24 cellular contexts compared by ENCODE assay signal in the genomic region with DNA sequence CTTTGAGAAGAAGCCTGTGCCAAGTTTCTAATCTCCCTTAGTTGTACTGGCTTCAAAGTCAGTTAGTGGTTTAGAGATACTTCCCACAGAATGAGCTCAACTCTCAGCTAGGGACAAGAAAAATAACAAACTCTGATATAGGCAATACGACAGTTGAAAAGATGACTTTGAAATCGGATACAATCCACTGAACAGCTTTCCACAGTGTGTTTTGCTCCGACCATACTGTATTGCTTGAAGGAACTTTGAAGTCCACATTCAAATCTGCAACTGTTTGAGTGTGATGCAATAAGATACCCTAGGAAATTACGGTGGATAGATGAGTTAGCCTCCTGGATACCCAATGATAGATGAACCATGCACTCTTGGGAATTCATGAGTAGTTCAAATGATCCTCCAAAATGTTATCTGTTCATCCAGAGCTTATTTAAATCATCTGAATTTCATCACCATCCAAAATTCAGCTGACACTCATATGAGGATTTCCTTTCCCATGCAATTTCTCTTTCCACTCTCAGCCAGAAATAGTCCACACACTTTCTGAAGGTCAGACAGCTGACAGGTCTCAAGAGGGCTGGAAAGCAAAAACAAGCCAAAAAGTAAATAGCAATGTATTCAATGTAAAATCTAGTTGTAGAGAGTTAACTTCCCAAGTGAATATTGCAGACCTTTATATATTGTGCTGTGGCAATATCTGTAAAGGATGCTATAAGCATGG.
DNase-seq lines count a peak whose midpoint lies in the region; TF ChIP-seq lines count a peak whose summit lies in the region.
"Had no signal": no experiment of that assay in that cellular context is flagged by ENCODE, and none has a peak within 500 bp of the region (broad histone marks: within the 10 kb centered on the region; RNA-seq: fewer than 3 reads in every experiment).

No MANE protein-coding gene starts in this region.

- H3K9ac ChIP-seq in mammary epithelial cell (ENCODE audit: insufficient read depth, low read length): no peak overlapping the region
- H3K9ac ChIP-seq: SK-N-SH had no signal

- dilution Hi-C loops in mammary epithelial cell (cut with HindIII; ENCODE audit: low sequenced_read_pairs): no loop called here

- intact Hi-C loops in MCF 10A (cut with micrococcal nuclease) (no loop called here), mammary epithelial cell (cut with micrococcal nuclease) (loop anchor here (5.0 kb wide), 2 partner anchors 131 to 431 kb away; no protein-coding TSS in a partner anchor), ascending aorta (cut with DNase I) (no loop called here)

- peaks cover 21% of the 10 kb centered on the region for H3K4me1 Mint-ChIP-seq in MCF 10A (ENCODE audit: insufficient read depth, unreplicated experiment)
- H3K4me1 Mint-ChIP-seq: activated naive CD8-positive, alpha-beta T cell treated with anti-CD3 and anti-CD28 coated beads, Interleukin-2, amount 10 ng/mL, durations not matched to agents 7 days and 5 days had no signal

- H3K27me3 Mint-ChIP-seq in MCF 10A (ENCODE audit: insufficient read depth, unreplicated experiment): no peaks in the 10 kb centered on the region
- H3K27me3 Mint-ChIP-seq: activated naive CD8-positive, alpha-beta T cell treated with anti-CD3 and anti-CD28 coated beads, Interleukin-2, amount 10 ng/mL, durations not matched to agents 7 days and 5 days had no signal

- no peaks in the 10 kb centered on the region for H3K36me3 Mint-ChIP-seq in MCF 10A (ENCODE audit: insufficient read depth, unreplicated experiment)
- H3K36me3 Mint-ChIP-seq: activated naive CD8-positive, alpha-beta T cell treated with anti-CD3 and anti-CD28 coated beads, Interleukin-2, amount 10 ng/mL, durations not matched to agents 7 days and 5 days had no signal

- BruUV-seq in MCF 10A (replicated peaks; lab: Mats Ljungman, UMichigan) (no TSS peak), mammary epithelial cell (replicated peaks; lab: Mats Ljungman, UMichigan) (no TSS peak)

- POLR2A ChIA-PET in MCF 10A (lab: Yijun Ruan, JAX): interaction anchor here (0.8 kb wide), 1 partner anchor 355 kb away, joined by 3 read pairs; no protein-coding TSS in a partner anchor

- H3K36me3 ChIP-seq in mammary epithelial cell (ENCODE audit: insufficient read depth, low read length): no peaks in the 10 kb centered on the region
- no peaks in the 10 kb centered on the region for H3K36me3 ChIP-seq in ascending aorta
- H3K36me3 ChIP-seq: cardiac muscle cell, pancreas, upper lobe of left lung had no signal

- DNase-seq in MCF 10A (ENCODE audit: unreplicated experiment) (no peak), mammary epithelial cell (no peak), astrocyte of the cerebellum (ENCODE audit: low read depth) (peak; percentile 55), fibroblast of pulmonary artery (ENCODE audit: low read depth) (peak; percentile 18), skeletal muscle cell (ENCODE audit: low read depth) (peak; percentile 71), ascending aorta (ENCODE audit: low spot score in 2 of 2) (no peak), NCI-H2227 (lab: John Stamatoyannopoulos, UW; ENCODE audit: unreplicated experiment) (no peak), cerebellar nuclear complex (lab: John Stamatoyannopoulos, UW) (no peak)
- DNase-seq: 8988T; activated naive CD8-positive, alpha-beta T cell treated with anti-CD3 and anti-CD28 coated beads, Interleukin-2, amount 10 ng/mL, durations not matched to agents 7 days and 5 days; activated T-cell treated with anti-CD3 and anti-CD28 coated beads, Interleukin-2, amount 50 U/mL, for 48 hours; DMS 273 treated with DMSO at 0.1 percent for 48 hours; head of caudate nucleus; NCI-H1436 treated with DMSO at 0.1 percent for 48 hours; NCI-H2171 treated with DMSO at 0.1 percent for 48 hours; NCI-H748 treated with DMSO at 0.1 percent for 48 hours; pancreas; SK-N-SH; stimulated activated CD4-positive, alpha-beta T cell treated with anti-CD3 and anti-CD28 coated beads, Interleukin-2, amount 100 ng/mL, for 48 hours; T-helper 9 cell; upper lobe of left lung had no signal

- H3K4me1 ChIP-seq in mammary epithelial cell (ENCODE audit: insufficient read depth, low read length) (peaks cover 28% of the 10 kb centered on the region), ascending aorta (no peaks in the 10 kb centered on the region)
- H3K4me1 ChIP-seq: pancreas, upper lobe of left lung had no signal

- no peak overlapping the region for H3K4me3 ChIP-seq in mammary epithelial cell (replicated peaks in 1 of 3; ENCODE audit: insufficient read depth in 1 of 3, low read depth in 2 of 3, low read length in 3 of 3)
- no peak overlapping the region for H3K4me3 ChIP-seq in astrocyte of the cerebellum (ENCODE audit: low read depth, low read length)
- H3K4me3 ChIP-seq in fibroblast of pulmonary artery (replicated peaks; ENCODE audit: low read depth, low read length): no peak overlapping the region
- no peak overlapping the region for H3K4me3 ChIP-seq in skeletal muscle cell (ENCODE audit: low read depth, low read length)
- no peak overlapping the region for H3K4me3 ChIP-seq in ascending aorta
- H3K4me3 ChIP-seq: cardiac muscle cell, lung, pancreas, upper lobe of left lung had no signal

- TF ChIP-seq CTCF in MCF 10A (IDR thresholded peaks at IDR 0.05; ENCODE audit: unreplicated experiment) (no peak), mammary epithelial cell (conservative IDR thresholded peaks at IDR 0.05 in 1 of 2, IDR thresholded peaks at IDR 0.05 in 1 of 2; ENCODE audit: extremely low read depth in 1 of 2, insufficient read depth in 1 of 2, low read depth in 1 of 2, low read length in 2 of 2) (no peak), astrocyte of the cerebellum (IDR thresholded peaks at IDR 0.05; ENCODE audit: low read depth, low read length, missing control alignments) (no peak), fibroblast of pulmonary artery (IDR thresholded peaks at IDR 0.05; ENCODE audit: low read length, missing control alignments) (no peak), ascending aorta (IDR thresholded peaks at IDR 0.05) (no peak)

- CTCF ChIA-PET in MCF 10A (lab: Yijun Ruan, JAX): interaction anchor here (0.6 to 1.0 kb wide), 4 partner anchors 9 to 1225 kb away, joined by 3 to 4 read pairs (median 4); no protein-coding TSS in a partner anchor
- CTCF ChIA-PET in mammary epithelial cell (lab: Charles Lee; ENCODE audit: low non-redundant PET): no interaction called here

- no peak overlapping the region for H2AFZ ChIP-seq in mammary epithelial cell (ENCODE audit: low read depth, low read length)

- H3K27me3 ChIP-seq in mammary epithelial cell (ENCODE audit: insufficient read depth, low read length) (no peaks in the 10 kb centered on the region), ascending aorta (no peaks in the 10 kb centered on the region)
- H3K27me3 ChIP-seq: cardiac muscle cell, pancreas, upper lobe of left lung had no signal

- H3K9me3 ChIP-seq in mammary epithelial cell (replicated peaks; ENCODE audit: insufficient read depth, low read length) (peaks cover 3% of the 10 kb centered on the region), ascending aorta (peaks cover 0 to 3% of the 10 kb centered on the region in 2 donors)
- H3K9me3 ChIP-seq: SK-N-SH, upper lobe of left lung had no signal

- WGBS in mammary epithelial cell (ENCODE audit: low coverage, missing lambda C conversion rate): 97% methylated on average over 3 of the region's 4 CpGs

- H4K20me1 ChIP-seq in mammary epithelial cell (ENCODE audit: insufficient read depth, low read length): no peaks in the 10 kb centered on the region

- no peaks in the 10 kb centered on the region for H3K9me3 Mint-ChIP-seq in MCF 10A (ENCODE audit: unreplicated experiment)

- H3K79me2 ChIP-seq in mammary epithelial cell (ENCODE audit: insufficient read depth, low read length): no peaks in the 10 kb centered on the region

- H3K27ac Mint-ChIP-seq in MCF 10A (ENCODE audit: low read depth, unreplicated experiment): peak overlapping the region; percentile 44
- H3K27ac Mint-ChIP-seq: activated naive CD8-positive, alpha-beta T cell treated with anti-CD3 and anti-CD28 coated beads, Interleukin-2, amount 10 ng/mL, durations not matched to agents 7 days and 5 days had no signal

- no peak overlapping the region for H3K4me3 Mint-ChIP-seq in MCF 10A (ENCODE audit: unreplicated experiment)
- H3K4me3 Mint-ChIP-seq: activated naive CD8-positive, alpha-beta T cell treated with anti-CD3 and anti-CD28 coated beads, Interleukin-2, amount 10 ng/mL, durations not matched to agents 7 days and 5 days had no signal

- no peak overlapping the region for H3K27ac ChIP-seq in mammary epithelial cell (ENCODE audit: insufficient read depth, low read depth, low read length)
- H3K27ac ChIP-seq in ascending aorta: no peak overlapping the region
- H3K27ac ChIP-seq: C4-2B, cardiac muscle cell, pancreas, upper lobe of left lung had no signal

- no peak overlapping the region for H3K4me2 ChIP-seq in mammary epithelial cell (ENCODE audit: insufficient read depth, low read depth, low read length)
- H3K4me2 ChIP-seq: SK-N-SH had no signal

- in situ Hi-C loops in mammary epithelial cell (cut with MboI; ENCODE audit: low sequenced_read_pairs in 2 of 2): no loop called here
- in situ Hi-C loops in astrocyte of the cerebellum (cut with HindIII; ENCODE audit: low sequenced_read_pairs): no loop called here

Comparison
In these comparisons a context has a peak if more than half of its experiments do, and no peak if none do; other contexts are left out.
1. DNase-seq: peak in astrocyte of the cerebellum (single experiment), fibroblast of pulmonary artery (single experiment) and skeletal muscle cell (single experiment); none in MCF 10A (single experiment), mammary epithelial cell (single experiment), ascending aorta (0 of 2), NCI-H2227 (single experiment) and cerebellar nuclear complex (0 of 2).